Comparison of ENCODE assay signal across 31 cellular contexts in the genomic region with DNA sequence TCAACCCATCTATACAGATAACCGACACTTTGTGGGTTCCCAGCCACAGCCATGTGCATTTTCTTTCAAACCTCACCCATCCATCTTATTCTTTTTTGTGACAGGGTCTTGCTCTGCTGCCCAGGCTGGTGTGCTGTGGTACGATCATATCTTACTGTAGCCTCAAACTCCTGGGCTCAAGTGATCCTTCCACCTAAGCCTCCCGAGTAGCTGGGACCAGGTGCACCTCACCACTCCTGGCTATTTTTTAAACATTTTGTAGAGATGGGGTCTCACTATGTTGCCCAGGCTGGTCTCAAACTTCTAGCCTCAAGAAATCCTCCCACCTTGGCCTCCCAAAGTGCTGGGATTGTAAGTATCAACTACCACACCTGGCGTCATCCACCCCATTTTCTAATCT. TPM values are rescaled to one million over a fixed set of nuclear protein-coding genes. Genes with fewer than 3 reads are reported as not detected.
"Had no signal": no experiment of that assay in that cellular context is flagged by ENCODE, and none has a peak within 500 bp of the region (broad histone marks: within the 10 kb centered on the region; RNA-seq: fewer than 3 reads in every experiment).

No MANE protein-coding gene starts in this region.

- H3K36me3 ChIP-seq: stomach, suprapubic skin, thoracic aorta, thyroid gland, tibial artery, tibial nerve, transverse colon, upper lobe of left lung, upper lobe of right lung, uterus, vagina had no signal

- FAIRE-seq: urothelium cell line had no signal

- H3K4me3 ChIP-seq: stomach, suprapubic skin, testis, thoracic aorta, thyroid gland, tibial artery, tibial nerve, transverse colon, upper lobe of left lung, upper lobe of right lung, uterus, vagina had no signal

- H3K27me3 ChIP-seq: testis, thyroid gland, upper lobe of left lung, uterus, vagina had no signal

- H3K4me3 Mint-ChIP-seq: stimulated activated effector memory CD8-positive, alpha-beta T cell treated with anti-CD3 and anti-CD28 coated beads, Interleukin-12 subunit alpha, Interleukin-12 subunit beta, amount 100 ng/mL, for 72 hours; stimulated activated memory B cell treated with anti-CD40 and anti-IgM and Interleukin-4, amounts not matched to agents 10 μg/mL and 1 μg/mL and 100 μg/mL, for 72 hours; stimulated activated naive B cell treated with anti-CD40 and anti-IgM and Interleukin-4, amounts not matched to agents 10 μg/mL and 1 μg/mL and 100 μg/mL, for 72 hours; stimulated activated naive CD8-positive, alpha-beta T cell treated with anti-CD3 and anti-CD28 coated beads, Interleukin-15, amount 100 ng/mL, for 72 hours; stimulated activated naive CD8-positive, alpha-beta T cell treated with anti-CD3 and anti-CD28 coated beads, Interleukin-15, Interleukin-2, amounts not matched to agents 100 ng/mL and 50 ng/mL, for 24 hours; type B pancreatic cell had no signal

- H3K9me3 Mint-ChIP-seq: stimulated activated effector memory CD8-positive, alpha-beta T cell treated with anti-CD3 and anti-CD28 coated beads, Interleukin-12 subunit alpha, Interleukin-12 subunit beta, amount 100 ng/mL, for 72 hours; stimulated activated memory B cell treated with anti-CD40 and anti-IgM and Interleukin-4, amounts not matched to agents 10 μg/mL and 1 μg/mL and 100 μg/mL, for 72 hours; stimulated activated naive B cell treated with anti-CD40 and anti-IgM and Interleukin-4, amounts not matched to agents 10 μg/mL and 1 μg/mL and 100 μg/mL, for 72 hours; stimulated activated naive CD8-positive, alpha-beta T cell treated with anti-CD3 and anti-CD28 coated beads, Interleukin-15, amount 100 ng/mL, for 72 hours; stimulated activated naive CD8-positive, alpha-beta T cell treated with anti-CD3 and anti-CD28 coated beads, Interleukin-15, Interleukin-2, amounts not matched to agents 100 ng/mL and 50 ng/mL, for 24 hours; type B pancreatic cell had no signal

- H3K4me1 Mint-ChIP-seq: stimulated activated effector memory CD8-positive, alpha-beta T cell treated with anti-CD3 and anti-CD28 coated beads, Interleukin-12 subunit alpha, Interleukin-12 subunit beta, amount 100 ng/mL, for 72 hours; stimulated activated naive B cell treated with anti-CD40 and anti-IgM and Interleukin-4, amounts not matched to agents 10 μg/mL and 1 μg/mL and 100 μg/mL, for 72 hours; stimulated activated naive CD8-positive, alpha-beta T cell treated with anti-CD3 and anti-CD28 coated beads, Interleukin-15, amount 100 ng/mL, for 72 hours had no signal

- H3K27ac Mint-ChIP-seq: stimulated activated effector memory CD8-positive, alpha-beta T cell treated with anti-CD3 and anti-CD28 coated beads, Interleukin-12 subunit alpha, Interleukin-12 subunit beta, amount 100 ng/mL, for 72 hours; stimulated activated memory B cell treated with anti-CD40 and anti-IgM and Interleukin-4, amounts not matched to agents 10 μg/mL and 1 μg/mL and 100 μg/mL, for 72 hours; stimulated activated naive B cell treated with anti-CD40 and anti-IgM and Interleukin-4, amounts not matched to agents 10 μg/mL and 1 μg/mL and 100 μg/mL, for 72 hours; stimulated activated naive CD8-positive, alpha-beta T cell treated with anti-CD3 and anti-CD28 coated beads, Interleukin-15, amount 100 ng/mL, for 72 hours; stimulated activated naive CD8-positive, alpha-beta T cell treated with anti-CD3 and anti-CD28 coated beads, Interleukin-15, Interleukin-2, amounts not matched to agents 100 ng/mL and 50 ng/mL, for 24 hours; type B pancreatic cell had no signal

- H3K9me3 ChIP-seq: stomach, suprapubic skin, testis, thoracic aorta, thyroid gland, tibial artery, transverse colon, upper lobe of left lung, upper lobe of right lung, uterus, vagina had no signal

- H3K27ac ChIP-seq: stomach, suprapubic skin, testis, thoracic aorta, thyroid gland, tibial artery, tibial nerve, transverse colon, upper lobe of left lung, upper lobe of right lung, uterus, vagina had no signal

- H3K4me1 ChIP-seq: stomach, suprapubic skin, testis, thyroid gland, tibial artery, tibial nerve, transverse colon, upper lobe of left lung, upper lobe of right lung, uterus, vagina had no signal

- H3K36me3 Mint-ChIP-seq: stimulated activated effector memory CD8-positive, alpha-beta T cell treated with anti-CD3 and anti-CD28 coated beads, Interleukin-12 subunit alpha, Interleukin-12 subunit beta, amount 100 ng/mL, for 72 hours; stimulated activated memory B cell treated with anti-CD40 and anti-IgM and Interleukin-4, amounts not matched to agents 10 μg/mL and 1 μg/mL and 100 μg/mL, for 72 hours; stimulated activated naive B cell treated with anti-CD40 and anti-IgM and Interleukin-4, amounts not matched to agents 10 μg/mL and 1 μg/mL and 100 μg/mL, for 72 hours; type B pancreatic cell had no signal

- ATAC-seq: stimulated activated effector memory CD8-positive, alpha-beta T cell treated with anti-CD3 and anti-CD28 coated beads, Interleukin-12 subunit alpha, Interleukin-12 subunit beta, amount 100 ng/mL, for 72 hours; stimulated activated memory B cell treated with anti-CD40 and anti-IgM and Interleukin-4, amounts not matched to agents 10 μg/mL and 1 μg/mL and 100 μg/mL, for 72 hours; stimulated activated naive B cell treated with anti-CD40 and anti-IgM and Interleukin-4, amounts not matched to agents 10 μg/mL and 1 μg/mL and 100 μg/mL, for 72 hours; stimulated activated naive CD8-positive, alpha-beta T cell treated with anti-CD3 and anti-CD28 coated beads, Interleukin-15, amount 100 ng/mL, for 72 hours; stimulated activated naive CD8-positive, alpha-beta T cell treated with anti-CD3 and anti-CD28 coated beads, Interleukin-15, Interleukin-2, amounts not matched to agents 100 U/mL and 50 U/mL, for 24 hours; upper lobe of right lung had no signal

- DNase-seq: stimulated activated CD4-positive, alpha-beta T cell treated with anti-CD3 and anti-CD28 coated beads, Interleukin-2, amount 100 ng/mL, for 48 hours; stimulated activated CD4-positive, alpha-beta T cell treated with anti-CD3 and anti-CD28 coated beads, Interleukin-4, amount 100 ng/mL, for 1 hour; stimulated activated CD4-positive, alpha-beta T cell treated with anti-CD3 and anti-CD28 coated beads, Interleukin-4, amount 100 ng/mL, for 24 hours; stimulated activated CD4-positive, alpha-beta T cell treated with anti-CD3 and anti-CD28 coated beads, Interleukin-4, amount 100 ng/mL, for 4 hours; stimulated activated CD8-positive, alpha-beta memory T cell treated with anti-CD3 and anti-CD28 coated beads, Interleukin-4, amount 100 ng/mL, for 48 hours; stimulated activated naive B cell treated with anti-CD40 and anti-IgM and Interleukin-4, amounts not matched to agents 10 μg/mL and 1 μg/mL and 100 μg/mL, for 72 hours; stimulated activated naive CD4-positive, alpha-beta T cell; stimulated activated naive CD4-positive, alpha-beta T cell treated with Interleukin-2 at 50 U/mL for 16 hours; stimulated activated naive CD8-positive, alpha-beta T cell treated with anti-CD3 and anti-CD28 coated beads, Interleukin-15, amount 100 ng/mL, for 72 hours; stimulated activated naive CD8-positive, alpha-beta T cell treated with anti-CD3 and anti-CD28 coated beads, Interleukin-15, Interleukin-2, amounts not matched to agents 100 U/mL and 50 U/mL, for 24 hours; stomach; substantia nigra; testis; thyroid gland; tibial artery; transverse colon; trophoblast cell; upper lobe of left lung; upper lobe of right lung; uterus had no signal

RNA-seq across cellular contexts. Expression of a gene that starts 24.7 kb away (rescaled TPM):
- total RNA-seq: suprapubic skin, testis, thoracic aorta, thyroid gland, transverse colon, upper lobe of left lung, upper lobe of right lung, ureter, vagina had no signal
- polyA plus RNA-seq: stomach, urinary bladder had no signal
